ENCODE assay signal across 10 cellular contexts in the genomic region with DNA sequence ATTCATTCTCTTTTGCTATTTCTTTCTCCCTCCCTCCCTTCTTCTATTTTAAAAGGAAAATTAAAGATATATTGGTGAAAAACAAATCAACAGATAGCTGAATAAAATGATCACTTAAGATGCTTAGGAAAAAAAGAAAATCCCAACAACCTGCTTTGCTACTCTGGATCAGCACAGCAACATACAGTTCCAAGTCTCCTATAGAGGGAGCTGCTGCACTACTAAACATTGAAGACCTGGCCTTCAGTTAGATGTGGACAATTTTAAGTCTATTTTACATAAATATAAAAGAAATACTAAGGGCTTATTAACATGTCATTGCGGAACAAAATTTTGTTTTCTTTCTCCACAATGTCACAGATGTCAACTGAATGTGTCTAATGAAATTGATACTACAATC.
DNase-seq lines count a peak whose midpoint lies in the region; ATAC-seq, FAIRE-seq and TF ChIP-seq lines count a peak whose summit lies in the region.
"Had no signal": no experiment of that assay in that cellular context is flagged by ENCODE, and none has a peak within 500 bp of the region (broad histone marks: within the 10 kb centered on the region; RNA-seq: fewer than 3 reads in every experiment).

No MANE protein-coding gene starts in this region.

- peak; percentile 23 for FAIRE-seq in A204.1 (lab: Jason Lieb, UNC)

- H3K79me2 ChIP-seq in HCT116 (ENCODE audit: insufficient read depth, low read length), result no peaks in the 10 kb centered on the region

- intact Hi-C loops in HCT116 (cut with micrococcal nuclease), result loop anchor here (10.0 kb wide), 1 partner anchor 202 kb away; no protein-coding TSS in a partner anchor
- intact Hi-C loops in left colon (cut with DNase I, micrococcal nuclease), result no loop called here

- peak; percentile 2 for DNase-seq in HCT116 (ENCODE audit: low read depth, low spot score)
- peak; percentile 3 for DNase-seq in SW480 (ENCODE audit: low spot score)
- peak; percentile 4 for DNase-seq in hepatic stellate cell (ENCODE audit: low spot score)
- DNase-seq in left colon, result no peak
- no peak for DNase-seq in activated CD8-positive, alpha-beta memory T cell treated with anti-CD3 and anti-CD28 coated beads, Interleukin-2, amount 50 U/mL, for 4 hours
- no peak for DNase-seq in mucosa of gallbladder (ENCODE audit: low spot score)
- DNase-seq: activated naive CD4-positive, alpha-beta T cell had no signal

- no peak overlapping the region for H3K9ac ChIP-seq in HCT116 (ENCODE audit: low read length)

- no peak overlapping the region for H2AFZ ChIP-seq in HCT116 (ENCODE audit: low read depth, low read length, poor library complexity, severe bottlenecking)

- no peak for ATAC-seq in HCT116
- no peak for ATAC-seq in left colon
- no peak for ATAC-seq in HG03135 (IDR thresholded peaks at IDR 0.05; ENCODE audit: unreplicated experiment)

- H3K27ac ChIP-seq in HCT116 (ENCODE audit: low read depth, low read length), result no peak overlapping the region
- H3K27ac ChIP-seq: SJSA1 had no signal

- POLR2A ChIA-PET in HCT116 (lab: Charles Lee), result no interaction called here

- no peak overlapping the region for H3K4me2 ChIP-seq in HCT116 (ENCODE audit: low read length)

- RAD21 ChIA-PET in HCT116 (lab: Charles Lee; ENCODE audit: low non-redundant PET in 1 of 2, low total read pairs in 2 of 2, uncharacterized antibody in 2 of 2, unreplicated experiment in 2 of 2), result no interaction called here

- no peak for TF ChIP-seq POLR2A in HCT116 (IDR thresholded peaks at IDR 0.05; ENCODE audit: borderline replicate concordance, extremely low read depth, insufficient read depth, insufficient read length)

- TF ChIP-seq CTCF in HCT116 (IDR thresholded peaks at IDR 0.05 in 2 of 3, conservative IDR thresholded peaks at IDR 0.05 in 1 of 3; ENCODE audit: borderline replicate concordance in 1 of 3, insufficient read depth in 1 of 3, low read depth in 2 of 3, low read length in 2 of 3), result peak in 2 of 3 experiments; percentile 44 to 46; a peak in 3 of 6 replicates

- CTCF ChIA-PET in HCT116 (lab: Charles Lee), result interaction anchor here (1.2 kb wide), 1 partner anchor 12 kb away, joined by 3 read pairs; no protein-coding TSS in a partner anchor

- no TSS peak for BruUV-seq in HCT116 (replicated peaks; lab: Mats Ljungman, UMichigan)

- H3K9me2 ChIP-seq in HCT116 (ENCODE audit: insufficient read depth), result no peaks in the 10 kb centered on the region

- H3K36me3 ChIP-seq in HCT116 (ENCODE audit: control insufficient read depth in 1 of 2, insufficient read depth in 2 of 2, low read length in 2 of 2), result no peaks in the 10 kb centered on the region
- H3K36me3 ChIP-seq: SJSA1 had no signal

- no peaks in the 10 kb centered on the region for H3K27me3 ChIP-seq in HCT116 (ENCODE audit: insufficient read depth, low read length)
- H3K27me3 ChIP-seq: SJSA1 had no signal

- no peak overlapping the region for H3K4me3 ChIP-seq in HCT116 (replicated peaks in 1 of 2; ENCODE audit: low read depth in 1 of 2, low read length in 2 of 2)
- H3K4me3 ChIP-seq: SJSA1 had no signal

- H3K4me1 ChIP-seq in HCT116 (ENCODE audit: control insufficient read depth in 1 of 2, insufficient read depth in 2 of 2, low read length in 2 of 2), result no peaks in the 10 kb centered on the region
- H3K4me1 ChIP-seq: SJSA1 had no signal

- H4K20me1 ChIP-seq in HCT116 (ENCODE audit: insufficient read depth), result no peaks in the 10 kb centered on the region

- TF ChIP-seq RAD21 in HCT116 (IDR thresholded peaks at IDR 0.05; ENCODE audit: low read depth), result peak; percentile 40

- H3K9me3 ChIP-seq in HCT116 (ENCODE audit: control insufficient read depth in 1 of 2, insufficient read depth in 1 of 2, low read depth in 1 of 2, low read length in 2 of 2), result no peaks in the 10 kb centered on the region
- H3K9me3 ChIP-seq: SJSA1 had no signal

TF ChIP-seq in HCT116, 20 proteins besides CTCF, POLR2A, EP300 and RAD21:
- TF ChIP-seq CBX3 (IDR thresholded peaks at IDR 0.05; ENCODE audit: low read depth) (no peak), ELF1 (IDR thresholded peaks at IDR 0.05; ENCODE audit: borderline replicate concordance, low read depth) (no peak), CEBPB (IDR thresholded peaks at IDR 0.05; ENCODE audit: low read depth) (no peak), EGR1 (IDR thresholded peaks at IDR 0.05; ENCODE audit: low read depth) (no peak)

Comparison
In these comparisons a context has a peak if more than half of its experiments do, and no peak if none do; other contexts are left out.
1. DNase-seq: peak in HCT116 (single experiment), SW480 (single experiment) and hepatic stellate cell (single experiment); none in left colon (0 of 2), activated CD8-positive, alpha-beta memory T cell treated with anti-CD3 and anti-CD28 coated beads, Interleukin-2, amount 50 U/mL, for 4 hours (single experiment) and mucosa of gallbladder (single experiment).